18 cellular contexts compared by ENCODE assay signal in genomic region chr9:132232522-132232921, GRCh38.
DNase-seq lines count a peak whose midpoint lies in the region; ATAC-seq and TF ChIP-seq lines count a peak whose summit lies in the region.
"Had no signal": no experiment of that assay in that cellular context is flagged by ENCODE, and none has a peak within 500 bp of the region (broad histone marks: within the 10 kb centered on the region; RNA-seq: fewer than 3 reads in every experiment).

No MANE protein-coding gene starts in this region.

- H2AK5ac ChIP-seq in neuronal stem cell (ENCODE audit: low read depth, low read length) = no peak overlapping the region

- H3K36me3 ChIP-seq in BLaER1 treated with 17β-estradiol and CSF1 and Interleukin-3, amounts not matched to agents 10 nM and 100 nM = no peaks in the 10 kb centered on the region
- H3K36me3 ChIP-seq in neuronal stem cell (replicated peaks in 1 of 2; ENCODE audit: control insufficient read depth in 2 of 2, insufficient read depth in 2 of 2, low read length in 2 of 2) = no peaks in the 10 kb centered on the region
- H3K36me3 ChIP-seq: BE2C had no signal

- DNase-seq in neuronal stem cell (ENCODE audit: low spot score) (no peak), DMS53 (lab: John Stamatoyannopoulos, UW) (no peak), GM10248 (ENCODE audit: extremely low spot score) (no peak)
- DNase-seq: 8988T; ACHN; BE2C; C1 segment of cervical spinal cord; CD4-positive, alpha-beta memory T cell; CD4-positive, CD25-positive, alpha-beta regulatory T cell; CD8-positive, alpha-beta memory T cell; COR-L47; DMS 273 treated with DMSO at 0.1 percent for 48 hours; DMS153; DMS79 treated with DMSO at 0.1 percent for 48 hours; GF-D8 had no signal

- H4K8ac ChIP-seq in neuronal stem cell (ENCODE audit: low read depth, low read length) = no peak overlapping the region

- H3K4me2 ChIP-seq in BLaER1 treated with 17β-estradiol and CSF1 and Interleukin-3, amounts not matched to agents 10 nM and 100 nM = peak overlapping the region in 8 of 11 experiments; percentile 43 to 63 (median 54); a peak in 16 of 22 replicates
- H3K4me2 ChIP-seq in neuronal stem cell (ENCODE audit: insufficient read depth, low read length, poor library complexity, severe bottlenecking) = no peak overlapping the region

- CTCF ChIA-PET in GM10248 (lab: Yijun Ruan, JAX) = interaction anchor here (7.1 to 10.0 kb wide), 2 partner anchors 65 to 471 kb away, joined by 90 to 154 read pairs; no protein-coding TSS in a partner anchor

- H3K4me3 ChIP-seq in BLaER1 treated with 17β-estradiol and CSF1 and Interleukin-3, amounts not matched to agents 10 nM and 100 nM = no peak overlapping the region
- H3K4me3 ChIP-seq in neuronal stem cell (ENCODE audit: low read length in 2 of 2) = no peak overlapping the region
- H3K4me3 ChIP-seq: GM12878 had no signal

- no peak overlapping the region for H2BK5ac ChIP-seq in neuronal stem cell (ENCODE audit: low read length)

- peaks cover 4% of the 10 kb centered on the region for H3K79me1 ChIP-seq in neuronal stem cell (ENCODE audit: low read depth, low read length)

- H3K23ac ChIP-seq in neuronal stem cell (ENCODE audit: low read depth, low read length, poor library complexity) = no peak overlapping the region

- H3K18ac ChIP-seq in neuronal stem cell (ENCODE audit: low read length) = no peak overlapping the region

- H3K27ac ChIP-seq in BLaER1 treated with 17β-estradiol and CSF1 and Interleukin-3, amounts not matched to agents 10 nM and 100 nM = no peak overlapping the region
- H3K27ac ChIP-seq in neuronal stem cell (replicated peaks; ENCODE audit: low read length) = no peak overlapping the region

- peak overlapping the region; percentile 79 for H2BK15ac ChIP-seq in neuronal stem cell (ENCODE audit: low read length)

- H2AFZ ChIP-seq in neuronal stem cell (ENCODE audit: low read length) = no peak overlapping the region

- peaks cover 5 to 52% (median 46%) of the 10 kb centered on the region in 10 experiments; a peak in 18 of 20 replicates for H3K4me1 ChIP-seq in BLaER1 treated with 17β-estradiol and CSF1 and Interleukin-3, amounts not matched to agents 10 nM and 100 nM
- H3K4me1 ChIP-seq in neuronal stem cell (ENCODE audit: control insufficient read depth in 2 of 2, insufficient read depth in 1 of 2, low read depth in 1 of 2, low read length in 2 of 2) = peaks cover 0 to 2% of the 10 kb centered on the region in 2 donors

- H2BK120ac ChIP-seq in neuronal stem cell (ENCODE audit: low read depth, low read length) = no peak overlapping the region

- WGBS in neuronal stem cell (ENCODE audit: extremely low coverage in 2 of 2, insufficient read length in 2 of 2, insufficient replicate concordance in 1 of 2), 2 donors = no CpG with 5 or more reads among the region's 3 CpGs

- H3K14ac ChIP-seq in neuronal stem cell (ENCODE audit: low read length) = no peak overlapping the region

- TF ChIP-seq CTCF in GM10248 (IDR thresholded peaks at IDR 0.05; ENCODE audit: control extremely low read depth, extremely low read depth, low read depth, missing control alignments) = no peak

- H3K9ac ChIP-seq in BLaER1 treated with 17β-estradiol and CSF1 and Interleukin-3, amounts not matched to agents 10 nM and 100 nM = peak overlapping the region in 4 of 11 experiments; percentile 6 to 11 (median 8); a peak in 1 of 22 replicates
- no peak overlapping the region for H3K9ac ChIP-seq in neuronal stem cell (ENCODE audit: low read depth, low read length, poor library complexity)

- peaks cover 0 to 26% (median 0%) of the 10 kb centered on the region in 11 experiments; a peak in 6 of 22 replicates for H4K20me1 ChIP-seq in BLaER1 treated with 17β-estradiol and CSF1 and Interleukin-3, amounts not matched to agents 10 nM and 100 nM

- H3K9me3 ChIP-seq in BLaER1 treated with 17β-estradiol and CSF1 and Interleukin-3, amounts not matched to agents 10 nM and 100 nM (replicated peaks in 1 of 11) = no peaks in the 10 kb centered on the region
- H3K9me3 ChIP-seq in neuronal stem cell (replicated peaks in 1 of 2; ENCODE audit: control insufficient read depth in 2 of 2, insufficient read depth in 1 of 2, low read depth in 1 of 2, low read length in 2 of 2) = no peaks in the 10 kb centered on the region
- H3K9me3 ChIP-seq: BE2C had no signal

- ATAC-seq in HG03045 (IDR thresholded peaks at IDR 0.05; ENCODE audit: unreplicated experiment) = no peak
- ATAC-seq: GM12878 had no signal

- H3K4ac ChIP-seq in neuronal stem cell (ENCODE audit: low read length) = no peak overlapping the region

- H4K91ac ChIP-seq in neuronal stem cell (ENCODE audit: low read depth, low read length, poor library complexity) = no peak overlapping the region

- POLR2A ChIA-PET in GM10248 (lab: Yijun Ruan, JAX) = no interaction called here

- H3K27me3 ChIP-seq in BLaER1 treated with 17β-estradiol and CSF1 and Interleukin-3, amounts not matched to agents 10 nM and 100 nM = no peaks in the 10 kb centered on the region
- H3K27me3 ChIP-seq in neuronal stem cell (ENCODE audit: control insufficient read depth in 3 of 3, insufficient read depth in 3 of 3, low read depth in 1 of 3, low read length in 3 of 3) = peaks cover 0 to 72% (median 2%) of the 10 kb centered on the region in 3 experiments
- H3K27me3 ChIP-seq: BE2C had no signal

- H2BK12ac ChIP-seq in neuronal stem cell (ENCODE audit: low read length) = no peak overlapping the region
